15 cellular contexts compared by ENCODE assay signal in the genomic region with DNA sequence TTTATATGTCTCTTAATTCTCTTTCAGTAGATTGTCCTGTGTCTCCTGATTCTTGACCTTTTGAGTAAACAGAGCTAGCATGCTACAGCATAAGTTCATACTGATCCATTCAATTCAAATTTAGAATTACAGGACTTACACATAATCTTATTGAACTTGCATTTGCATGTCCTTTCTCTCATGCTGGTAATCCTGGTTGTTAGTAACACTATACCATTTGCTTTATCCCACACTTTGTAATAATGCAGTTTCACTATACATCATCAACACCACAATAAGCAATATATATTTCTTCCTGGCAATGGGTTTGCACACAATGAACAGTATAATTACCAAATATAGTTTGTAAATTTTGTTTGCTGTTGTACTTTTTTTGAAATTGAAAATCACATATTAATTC.
DNase-seq lines count a peak whose midpoint lies in the region; ATAC-seq and TF ChIP-seq lines count a peak whose summit lies in the region.
"Had no signal": no experiment of that assay in that cellular context is flagged by ENCODE, and none has a peak within 500 bp of the region (broad histone marks: within the 10 kb centered on the region; RNA-seq: fewer than 3 reads in every experiment).

No MANE protein-coding gene starts in this region.

- no peak for TF ChIP-seq CTCF in MCF 10A (IDR thresholded peaks at IDR 0.05; ENCODE audit: unreplicated experiment)

- BruUV-seq in MCF 10A (replicated peaks; lab: Mats Ljungman, UMichigan), result no TSS peak

- POLR2A ChIA-PET in MCF 10A (lab: Yijun Ruan, JAX), result no interaction called here

- no peaks in the 10 kb centered on the region for H3K36me3 Mint-ChIP-seq in MCF 10A (ENCODE audit: insufficient read depth, unreplicated experiment)
- H3K36me3 Mint-ChIP-seq: CD8-positive, alpha-beta T cell had no signal

- DNase-seq in NCI-H82 (lab: John Stamatoyannopoulos, UW), result peak; percentile 2
- DNase-seq in NCI-H82 treated with DMSO at 0.1 percent for 48 hours (lab: John Stamatoyannopoulos, UW; ENCODE audit: unreplicated experiment), result no peak
- DNase-seq in MCF 10A (ENCODE audit: unreplicated experiment), result no peak
- DNase-seq in central memory CD4-positive, alpha-beta T cell, result no peak
- no peak for DNase-seq in SK-N-DZ (ENCODE audit: low spot score)
- DNase-seq: CD8-positive, alpha-beta T cell; COR-L47; GM23248; IMR-90 had no signal

- no peak overlapping the region for H3K27ac Mint-ChIP-seq in MCF 10A (ENCODE audit: low read depth, unreplicated experiment)
- H3K27ac Mint-ChIP-seq: B cell; CD8-positive, alpha-beta T cell had no signal

- no peaks in the 10 kb centered on the region for H3K27me3 Mint-ChIP-seq in MCF 10A (ENCODE audit: insufficient read depth, unreplicated experiment)
- H3K27me3 Mint-ChIP-seq: B cell had no signal

- H3K9me3 Mint-ChIP-seq in MCF 10A (ENCODE audit: unreplicated experiment), result no peaks in the 10 kb centered on the region

- H3K4me3 Mint-ChIP-seq in MCF 10A (ENCODE audit: unreplicated experiment), result no peak overlapping the region
- H3K4me3 Mint-ChIP-seq: B cell; CD8-positive, alpha-beta T cell had no signal

- peak; percentile 73 for ATAC-seq in HG02610 (IDR thresholded peaks at IDR 0.05; ENCODE audit: unreplicated experiment)
- peak; percentile 52 for ATAC-seq in HG03457 (IDR thresholded peaks at IDR 0.05; ENCODE audit: unreplicated experiment)
- ATAC-seq in HG02852 (IDR thresholded peaks at IDR 0.05; ENCODE audit: unreplicated experiment), result no peak
- ATAC-seq: A549; CD8-positive, alpha-beta T cell; K562 had no signal

- CTCF ChIA-PET in MCF 10A (lab: Yijun Ruan, JAX), result no interaction called here

- H3K4me1 Mint-ChIP-seq in MCF 10A (ENCODE audit: insufficient read depth, unreplicated experiment), result no peaks in the 10 kb centered on the region
- H3K4me1 Mint-ChIP-seq: B cell had no signal

- intact Hi-C loops in MCF 10A (cut with micrococcal nuclease), result no loop called here
